Comparison of ENCODE assay signal across 8 cellular contexts in genomic region chr2:127387655-127388422, GRCh38. TPM values are rescaled to one million over a fixed set of nuclear protein-coding genes. Genes with fewer than 3 reads are reported as not detected.
A peak's percentile ranks its signal among the peaks of the same experiment; 100 is the strongest.
DNase-seq lines count a peak whose midpoint lies in the region; ATAC-seq, FAIRE-seq and TF ChIP-seq lines count a peak whose summit lies in the region.

A gene with protein sequence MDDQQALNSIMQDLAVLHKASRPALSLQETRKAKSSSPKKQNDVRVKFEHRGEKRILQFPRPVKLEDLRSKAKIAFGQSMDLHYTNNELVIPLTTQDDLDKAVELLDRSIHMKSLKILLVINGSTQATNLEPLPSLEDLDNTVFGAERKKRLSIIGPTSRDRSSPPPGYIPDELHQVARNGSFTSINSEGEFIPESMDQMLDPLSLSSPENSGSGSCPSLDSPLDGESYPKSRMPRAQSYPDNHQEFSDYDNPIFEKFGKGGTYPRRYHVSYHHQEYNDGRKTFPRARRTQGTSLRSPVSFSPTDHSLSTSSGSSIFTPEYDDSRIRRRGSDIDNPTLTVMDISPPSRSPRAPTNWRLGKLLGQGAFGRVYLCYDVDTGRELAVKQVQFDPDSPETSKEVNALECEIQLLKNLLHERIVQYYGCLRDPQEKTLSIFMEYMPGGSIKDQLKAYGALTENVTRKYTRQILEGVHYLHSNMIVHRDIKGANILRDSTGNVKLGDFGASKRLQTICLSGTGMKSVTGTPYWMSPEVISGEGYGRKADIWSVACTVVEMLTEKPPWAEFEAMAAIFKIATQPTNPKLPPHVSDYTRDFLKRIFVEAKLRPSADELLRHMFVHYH (minus strand): TSS chr2:127387975. CDS start chr2:127343129, 44,846 bp downstream.

- H3K4me2 ChIP-seq in keratinocyte (ENCODE audit: control insufficient read depth, extremely low read depth, insufficient read depth, low read depth, low read length): peak within 1 kb of the TSS; percentile 99

- H3K9ac ChIP-seq in keratinocyte (ENCODE audit: control insufficient read depth, extremely low read depth, insufficient read depth, low read length): peak within 1 kb of the TSS; percentile 95

- H4K20me1 ChIP-seq in keratinocyte (ENCODE audit: control insufficient read depth, extremely low read depth, insufficient read depth, low read length): peaks cover 4% of the 10 kb centered on the region

- no peak for FAIRE-seq in keratinocyte (lab: Jason Lieb, UNC)

- H3K4me3 ChIP-seq in AG09309 (ENCODE audit: control insufficient read depth, low read depth, low read length): peak within 1 kb of the TSS; percentile 80
- peak within 1 kb of the TSS; percentile 84 to 97 (median 88) for H3K4me3 ChIP-seq in keratinocyte (ENCODE audit: control insufficient read depth in 2 of 3, extremely low read depth in 1 of 3, insufficient read depth in 2 of 3, low read depth in 1 of 3, low read length in 3 of 3)

- peaks cover 22% of the 10 kb centered on the region for H3K4me1 ChIP-seq in keratinocyte (ENCODE audit: control insufficient read depth, extremely low read depth, insufficient read depth, low read length)

- peak within 1 kb of the TSS; percentile 88 for H2AFZ ChIP-seq in keratinocyte (ENCODE audit: control insufficient read depth, low read length)

- DNase-seq in AG09309 (ENCODE audit: low read depth) (peak; percentile 52), NCI-H446 (lab: John Stamatoyannopoulos, UW) (peak; percentile 68 to 96), cerebellar cortex (ENCODE audit: low spot score) (peak; percentile 86), keratinocyte (ENCODE audit: low read depth, low spot score) (no peak)
- peak; percentile 92 for DNase-seq in activated CD4-positive, CD25-positive, alpha-beta regulatory T cell treated with anti-CD3 and anti-CD28 coated beads, Interleukin-2, amount 50 U/mL, for 72 hours
- peak; percentile 89 to 91 (median 90) for DNase-seq in stimulated activated CD4-positive, alpha-beta T cell treated with anti-CD3 and anti-CD28 coated beads, Interleukin-12 subunit alpha, Interleukin-12 subunit beta, amount 100 ng/mL, for 48 hours (ENCODE audit: low read depth in 2 of 3, low spot score in 1 of 3)

- H3K36me3 ChIP-seq in keratinocyte (ENCODE audit: control insufficient read depth in 2 of 2, extremely low read depth in 1 of 2, insufficient read depth in 2 of 2, low read length in 2 of 2): no peaks in the 10 kb centered on the region

- dilution Hi-C loops in keratinocyte (cut with MboI; ENCODE audit: extremely low pct_ligation_motif_present, low sequenced_read_pairs): no loop called here

- peaks cover 33% of the 10 kb centered on the region for H3K79me2 ChIP-seq in keratinocyte (ENCODE audit: control insufficient read depth, insufficient read depth, low read length)

- no peaks in the 10 kb centered on the region for H3K9me3 ChIP-seq in keratinocyte (ENCODE audit: control insufficient read depth, low read depth, low read length)

- TF ChIP-seq CTCF in AG09309 (IDR thresholded peaks at IDR 0.05; ENCODE audit: control insufficient read depth, insufficient read depth, low read depth, low read length, missing control alignments) (no peak), keratinocyte (optimal IDR thresholded peaks at IDR 0.05 in 1 of 3, IDR thresholded peaks at IDR 0.05 in 1 of 3, conservative IDR thresholded peaks at IDR 0.05 in 1 of 3; ENCODE audit: extremely low read depth in 1 of 3, insufficient read depth in 2 of 3, low read length in 3 of 3) (no peak)

- H3K27me3 ChIP-seq in keratinocyte (ENCODE audit: control insufficient read depth, extremely low read depth, insufficient read depth, low read length): no peaks in the 10 kb centered on the region

- no peaks in the 10 kb centered on the region for H3K9me1 ChIP-seq in keratinocyte (ENCODE audit: control insufficient read depth, extremely low read depth, insufficient read depth, low read length)

- ATAC-seq in GM19023 (IDR thresholded peaks at IDR 0.05; ENCODE audit: unreplicated experiment) (peak; percentile 76), HG03196 (IDR thresholded peaks at IDR 0.05; ENCODE audit: unreplicated experiment) (peak; percentile 71)

- H3K27ac ChIP-seq in keratinocyte (ENCODE audit: control insufficient read depth, insufficient read depth, low read length): peak within 1 kb of the TSS; percentile 90

RNA-seq across cellular contexts. Expression of the gene that starts here (rescaled TPM):
- 8.7 to 11.9 TPM (median 9.9 TPM) in 3 replicates for polyA plus RNA-seq in keratinocyte
- 7.0 TPM for polyA plus RNA-seq in keratinocyte (2011; ENCODE audit: low read depth)
- polyA plus RNA-seq in keratinocyte (2011; cell fraction: cytosol; rRNA removed): 6.7 and 11.2 TPM in 2 replicates
- 9.0 and 9.2 TPM in 2 replicates for polyA plus RNA-seq in keratinocyte (2011; cell fraction: nucleus; rRNA removed)
- 7.6 and 10.3 TPM in 2 replicates for polyA plus RNA-seq in keratinocyte (2012; ENCODE audit: low replicate concordance)
- 7.2 to 33.6 TPM (median 23.4 TPM) in 3 replicates for polyA minus RNA-seq in keratinocyte
- 27.2 TPM for polyA minus RNA-seq in keratinocyte (2011; cell fraction: cytosol; rRNA and poly(A)+ RNA removed)
- polyA minus RNA-seq in keratinocyte (2011; cell fraction: nucleus; rRNA and poly(A)+ RNA removed): 19.9 and 29.2 TPM in 2 replicates
